Comparison of ENCODE assay signal across 25 cellular contexts in genomic region chr2:135775420-135775819, GRCh38. TPM values are rescaled to one million over a fixed set of nuclear protein-coding genes. Genes with fewer than 3 reads are reported as not detected.
DNase-seq lines count a peak whose midpoint lies in the region; ATAC-seq and TF ChIP-seq lines count a peak whose summit lies in the region.
"Had no signal": no experiment of that assay in that cellular context is flagged by ENCODE, and none has a peak within 500 bp of the region (broad histone marks: within the 10 kb centered on the region; RNA-seq: fewer than 3 reads in every experiment).

No MANE protein-coding gene starts in this region.

- H3K4me3 ChIP-seq in CD8-positive, alpha-beta T cell (ENCODE audit: low read depth, low read length) = no peak overlapping the region
- no peak overlapping the region for H3K4me3 ChIP-seq in fibroblast of villous mesenchyme (ENCODE audit: low read depth, low read length)
- no peak overlapping the region for H3K4me3 ChIP-seq in lower lobe of right lung
- H3K4me3 ChIP-seq: upper lobe of left lung had no signal

- POLR2A ChIA-PET in CD8-positive, alpha-beta T cell (lab: Charles Lee) = no interaction called here

- no peaks in the 10 kb centered on the region for H3K27me3 Mint-ChIP-seq in CD8-positive, alpha-beta T cell (ENCODE audit: low read depth)
- H3K27me3 Mint-ChIP-seq in T-helper 17 cell = no peaks in the 10 kb centered on the region
- H3K27me3 Mint-ChIP-seq in activated naive CD4-positive, alpha-beta T cell treated with anti-CD3 and anti-CD28 coated beads for 36 hours (ENCODE audit: low read depth) = no peaks in the 10 kb centered on the region
- H3K27me3 Mint-ChIP-seq: activated T-cell treated with anti-CD3 and anti-CD28 coated beads, Interleukin-2, amount 50 U/mL, for 24 hours; CD4-positive, alpha-beta T cell had no signal

- DNase-seq in CD8-positive, alpha-beta T cell = no peak
- no peak for DNase-seq in T-helper 17 cell
- DNase-seq in fibroblast of villous mesenchyme (ENCODE audit: low read depth) = peak; percentile 48
- no peak for DNase-seq in lower lobe of right lung
- DNase-seq in OCI-M2 (lab: John Stamatoyannopoulos, UW; ENCODE audit: unreplicated experiment) = no peak
- DNase-seq in activated naive CD4-positive, alpha-beta T cell treated with anti-CD3 and anti-CD28 coated beads for 36 hours = no peak
- no peak for DNase-seq in CD1c-positive myeloid dendritic cell (ENCODE audit: extremely low spot score)
- DNase-seq: activated CD4-positive, alpha-beta T cell treated with anti-CD3 and anti-CD28 coated beads for 4 hours; activated gamma-delta T cell; activated T-cell treated with anti-CD3 and anti-CD28 coated beads, Interleukin-2, amount 50 U/mL, for 24 hours; brain microvascular endothelial cell; CD4-positive, alpha-beta T cell; effector CD8-positive, alpha-beta T cell; hippocampal formation; immature natural killer cell; Karpas-422; natural killer cell; NCI-H1436 treated with DMSO at 0.1 percent for 48 hours; NCI-H446; NCI-H82; retina; stimulated activated CD4-positive, alpha-beta T cell treated with anti-CD3 and anti-CD28 coated beads, Interleukin-4, amount 100 ng/mL, for 1 hour; upper lobe of left lung had no signal

- H3K4me1 Mint-ChIP-seq in CD8-positive, alpha-beta T cell (ENCODE audit: low read depth) = no peaks in the 10 kb centered on the region
- no peaks in the 10 kb centered on the region for H3K4me1 Mint-ChIP-seq in T-helper 17 cell
- peaks cover 10% of the 10 kb centered on the region for H3K4me1 Mint-ChIP-seq in activated naive CD4-positive, alpha-beta T cell treated with anti-CD3 and anti-CD28 coated beads for 36 hours (ENCODE audit: low read depth)

- peaks cover 57% of the 10 kb centered on the region for H3K36me3 ChIP-seq in CD8-positive, alpha-beta T cell (ENCODE audit: insufficient read depth, low read length)
- H3K36me3 ChIP-seq in lower lobe of right lung = peaks cover 98% of the 10 kb centered on the region

- CTCF ChIA-PET in CD8-positive, alpha-beta T cell (lab: Charles Lee) = no interaction called here
- CTCF ChIA-PET in activated naive CD4-positive, alpha-beta T cell treated with anti-CD3 and anti-CD28 coated beads for 36 hours (lab: Charles Lee) = no interaction called here

- no peaks in the 10 kb centered on the region for H3K4me1 ChIP-seq in CD8-positive, alpha-beta T cell (ENCODE audit: insufficient read depth, low read length)
- H3K4me1 ChIP-seq in lower lobe of right lung = no peaks in the 10 kb centered on the region
- H3K4me1 ChIP-seq: upper lobe of left lung had no signal

- TF ChIP-seq CTCF in CD8-positive, alpha-beta T cell (IDR thresholded peaks at IDR 0.05) = no peak
- TF ChIP-seq CTCF in fibroblast of villous mesenchyme (IDR thresholded peaks at IDR 0.05; ENCODE audit: insufficient read depth, low read depth, low read length) = no peak
- TF ChIP-seq CTCF in lower lobe of right lung (IDR thresholded peaks at IDR 0.05) = no peak

- no peak for ATAC-seq in CD8-positive, alpha-beta T cell
- ATAC-seq in T-helper 17 cell = no peak
- peak; percentile 28 to 41 for ATAC-seq in lower lobe of right lung
- ATAC-seq: natural killer cell had no signal

- intact Hi-C loops in CD8-positive, alpha-beta T cell (cut with DNase I, micrococcal nuclease) = loop anchor here in 1 of 2 experiments (10.0 kb wide), 1 partner anchor 89 kb away; no protein-coding TSS in a partner anchor
- intact Hi-C loops in lower lobe of right lung (cut with DNase I) = no loop called here
- intact Hi-C loops in activated naive CD4-positive, alpha-beta T cell treated with anti-CD3 and anti-CD28 coated beads for 36 hours (cut with micrococcal nuclease) = no loop called here

- H3K27me3 ChIP-seq in CD8-positive, alpha-beta T cell (ENCODE audit: insufficient read depth, low read length) = no peaks in the 10 kb centered on the region
- no peaks in the 10 kb centered on the region for H3K27me3 ChIP-seq in lower lobe of right lung (ENCODE audit: low read depth)
- H3K27me3 ChIP-seq: brain microvascular endothelial cell, upper lobe of left lung had no signal

- no peak overlapping the region for H3K27ac ChIP-seq in CD8-positive, alpha-beta T cell (ENCODE audit: low read depth, low read length)
- no peak overlapping the region for H3K27ac ChIP-seq in lower lobe of right lung
- H3K27ac ChIP-seq: brain microvascular endothelial cell, epithelial cell of prostate, upper lobe of left lung, VCaP had no signal

- H3K27ac Mint-ChIP-seq in CD8-positive, alpha-beta T cell = peak overlapping the region; percentile 45
- H3K27ac Mint-ChIP-seq in T-helper 17 cell = peak overlapping the region; percentile 57
- no peak overlapping the region for H3K27ac Mint-ChIP-seq in activated naive CD4-positive, alpha-beta T cell treated with anti-CD3 and anti-CD28 coated beads for 36 hours

- H3K4me3 Mint-ChIP-seq in CD8-positive, alpha-beta T cell = no peak overlapping the region
- no peak overlapping the region for H3K4me3 Mint-ChIP-seq in T-helper 17 cell
- H3K4me3 Mint-ChIP-seq in activated naive CD4-positive, alpha-beta T cell treated with anti-CD3 and anti-CD28 coated beads for 36 hours = no peak overlapping the region
- H3K4me3 Mint-ChIP-seq: activated T-cell treated with anti-CD3 and anti-CD28 coated beads, Interleukin-2, amount 50 U/mL, for 24 hours; CD4-positive, alpha-beta T cell; immature natural killer cell; natural killer cell had no signal

- no peaks in the 10 kb centered on the region for H3K9me3 Mint-ChIP-seq in CD8-positive, alpha-beta T cell
- H3K9me3 Mint-ChIP-seq in activated naive CD4-positive, alpha-beta T cell treated with anti-CD3 and anti-CD28 coated beads for 36 hours = no peaks in the 10 kb centered on the region
- H3K9me3 Mint-ChIP-seq: activated T-cell treated with anti-CD3 and anti-CD28 coated beads, Interleukin-2, amount 50 U/mL, for 24 hours; CD4-positive, alpha-beta T cell; immature natural killer cell; natural killer cell had no signal

- H3K36me3 Mint-ChIP-seq in CD8-positive, alpha-beta T cell = peaks cover 84% of the 10 kb centered on the region
- peaks cover 5% of the 10 kb centered on the region for H3K36me3 Mint-ChIP-seq in T-helper 17 cell (ENCODE audit: low read depth)
- peaks cover 43% of the 10 kb centered on the region for H3K36me3 Mint-ChIP-seq in activated naive CD4-positive, alpha-beta T cell treated with anti-CD3 and anti-CD28 coated beads for 36 hours (ENCODE audit: low read depth)

- H3K9me3 ChIP-seq in CD8-positive, alpha-beta T cell (ENCODE audit: low read length) = no peaks in the 10 kb centered on the region
- H3K9me3 ChIP-seq in T-helper 17 cell (ENCODE audit: control insufficient read depth, low read length, poor library complexity, severe bottlenecking) (no peaks in the 10 kb centered on the region), lower lobe of right lung (no peaks in the 10 kb centered on the region)
- H3K9me3 ChIP-seq: upper lobe of left lung had no signal

RNA-seq across cellular contexts. Expression of gene UBXN4, which starts 33.8 kb away (rescaled TPM):
- 100 to 1,000 TPM; 157 to 172 TPM for total RNA-seq in CD8-positive, alpha-beta T cell
- total RNA-seq in T-helper 17 cell (100 to 1,000 TPM; 128 to 138 TPM), fibroblast of villous mesenchyme (66.7 and 96.3 TPM in 2 replicates), lower lobe of right lung (88.1 TPM)
- total RNA-seq in activated naive CD4-positive, alpha-beta T cell treated with anti-CD3 and anti-CD28 coated beads for 36 hours = 100 to 1,000 TPM; 100 to 105 TPM

Comparison
In these comparisons a context has a peak if more than half of its experiments do, and no peak if none do; other contexts are left out.
1. ATAC-seq: peak in lower lobe of right lung (2 of 2); none in CD8-positive, alpha-beta T cell (single experiment) and T-helper 17 cell (single experiment).